17 cellular contexts compared by ENCODE assay signal in genomic region chr9:114167591-114168091, GRCh38.
"Had no signal": no experiment of that assay in that cellular context is flagged by ENCODE, and none has a peak within 500 bp of the region (broad histone marks: within the 10 kb centered on the region; RNA-seq: fewer than 3 reads in every experiment).

No MANE protein-coding gene starts in this region.

- H3K27ac Mint-ChIP-seq: naive B cell had no signal

- FAIRE-seq: small intestine, urothelium cell line had no signal

- H3K9me3 Mint-ChIP-seq: naive B cell, nephron had no signal

- H2AFZ ChIP-seq: hepatocyte had no signal

- DNase-seq: cerebellar nuclear complex; colonic mucosa; effector CD8-positive, alpha-beta T cell; foreskin melanocyte; head of caudate nucleus; midbrain; naive B cell; small intestine; stimulated activated CD4-positive, alpha-beta T cell treated with anti-CD3 and anti-CD28 coated beads, Interleukin-2, amount 100 ng/mL, for 48 hours; stimulated activated naive CD8-positive, alpha-beta T cell treated with anti-CD3 and anti-CD28 coated beads, Interleukin-15, Interleukin-2, amounts not matched to agents 100 U/mL and 50 U/mL, for 24 hours had no signal

- H3K27ac ChIP-seq: cardiac muscle cell, colonic mucosa, dorsolateral prefrontal cortex, hepatocyte, suprapubic skin had no signal

- H3K36me3 Mint-ChIP-seq: naive B cell had no signal

- H3K4me3 ChIP-seq: cardiac muscle cell, colonic mucosa, dorsolateral prefrontal cortex, hepatocyte, suprapubic skin, tibial nerve had no signal

- H3K4me1 ChIP-seq: colonic mucosa had no signal

- ATAC-seq: stimulated activated naive CD8-positive, alpha-beta T cell treated with anti-CD3 and anti-CD28 coated beads, Interleukin-15, Interleukin-2, amounts not matched to agents 100 U/mL and 50 U/mL, for 24 hours had no signal

- H3K27me3 ChIP-seq: cardiac muscle cell, colonic mucosa, hepatocyte, suprapubic skin, tibial nerve had no signal

- H3K4me3 Mint-ChIP-seq: naive B cell, nephron had no signal

- H3K36me3 ChIP-seq: cardiac muscle cell, colonic mucosa had no signal

- H3K4me1 Mint-ChIP-seq: naive B cell had no signal

- H3K9me3 ChIP-seq: colonic mucosa, suprapubic skin, tibial nerve had no signal

- H3K4me2 ChIP-seq: hepatocyte had no signal
